1 cellular context compared by ENCODE assay signal in the genomic region with DNA sequence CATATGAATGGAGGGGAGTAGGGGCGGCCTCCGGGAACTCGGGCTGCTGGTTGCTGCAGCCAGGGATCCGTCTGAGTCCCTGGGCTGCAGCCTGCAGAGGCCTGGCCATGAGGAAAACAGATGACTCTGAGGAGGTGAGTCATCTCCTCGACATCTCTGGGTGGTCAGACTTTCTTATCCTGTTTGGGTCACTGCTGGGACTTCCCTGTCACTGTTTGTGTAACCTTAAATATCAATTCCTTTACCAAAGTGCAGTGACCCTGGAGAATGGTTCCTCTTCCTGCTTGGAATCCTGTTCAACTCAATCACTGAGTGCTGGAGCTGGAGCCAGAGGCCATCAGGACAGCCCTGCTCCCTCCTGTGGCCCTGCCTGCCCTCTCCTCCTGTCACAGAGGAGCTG.
TF ChIP-seq lines count a peak whose summit lies in the region.
"Not testable (repeated sequence)": the region's sequence is repeated elsewhere in the genome, so short reads cannot be mapped to it uniquely, and the experiment has no call there.

No MANE protein-coding gene starts in this region.

TF ChIP-seq in K562, 482 proteins besides CTCF, POLR2A, EP300 and RAD21:
- TF ChIP-seq, protein P1, sequence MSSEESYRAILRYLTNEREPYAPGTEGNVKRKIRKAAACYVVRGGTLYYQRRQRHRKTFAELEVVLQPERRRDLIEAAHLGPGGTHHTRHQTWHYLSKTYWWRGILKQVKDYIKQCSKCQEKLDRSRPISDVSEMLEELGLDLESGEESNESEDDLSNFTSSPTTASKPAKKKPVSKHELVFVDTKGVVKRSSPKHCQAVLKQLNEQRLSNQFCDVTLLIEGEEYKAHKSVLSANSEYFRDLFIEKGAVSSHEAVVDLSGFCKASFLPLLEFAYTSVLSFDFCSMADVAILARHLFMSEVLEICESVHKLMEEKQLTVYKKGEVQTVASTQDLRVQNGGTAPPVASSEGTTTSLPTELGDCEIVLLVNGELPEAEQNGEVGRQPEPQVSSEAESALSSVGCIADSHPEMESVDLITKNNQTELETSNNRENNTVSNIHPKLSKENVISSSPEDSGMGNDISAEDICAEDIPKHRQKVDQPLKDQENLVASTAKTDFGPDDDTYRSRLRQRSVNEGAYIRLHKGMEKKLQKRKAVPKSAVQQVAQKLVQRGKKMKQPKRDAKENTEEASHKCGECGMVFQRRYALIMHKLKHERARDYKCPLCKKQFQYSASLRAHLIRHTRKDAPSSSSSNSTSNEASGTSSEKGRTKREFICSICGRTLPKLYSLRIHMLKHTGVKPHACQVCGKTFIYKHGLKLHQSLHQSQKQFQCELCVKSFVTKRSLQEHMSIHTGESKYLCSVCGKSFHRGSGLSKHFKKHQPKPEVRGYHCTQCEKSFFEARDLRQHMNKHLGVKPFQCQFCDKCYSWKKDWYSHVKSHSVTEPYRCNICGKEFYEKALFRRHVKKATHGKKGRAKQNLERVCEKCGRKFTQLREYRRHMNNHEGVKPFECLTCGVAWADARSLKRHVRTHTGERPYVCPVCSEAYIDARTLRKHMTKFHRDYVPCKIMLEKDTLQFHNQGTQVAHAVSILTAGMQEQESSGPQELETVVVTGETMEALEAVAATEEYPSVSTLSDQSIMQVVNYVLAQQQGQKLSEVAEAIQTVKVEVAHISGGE (CRISPR knock-in tag; IDR thresholded peaks at IDR 0.05), result 0 out of 6 replicates have a peak, but pooled peaks of 1 of the 3 experiments have one; percentile 25
- TF ChIP-seq JUND (IDR thresholded peaks at IDR 0.05; ENCODE audit: borderline replicate concordance, low read depth, low read length) (0 out of 2 replicates have a peak, but pooled peaks have one; percentile 13), FOSL1 (tag; conservative IDR thresholded peaks at IDR 0.05) (peak; percentile 80)
- not testable (repeated sequence) for TF ChIP-seq JUND (tag; IDR thresholded peaks at IDR 0.05; ENCODE audit: borderline replicate concordance, low read depth, low read length)
